ENCODE assay signal across 25 cellular contexts in genomic region chr1:5751171-5751556, GRCh38.
"Had no signal": no experiment of that assay in that cellular context is flagged by ENCODE, and none has a peak within 500 bp of the region (broad histone marks: within the 10 kb centered on the region; RNA-seq: fewer than 3 reads in every experiment).

No MANE protein-coding gene starts in this region.

- H3K9me3 Mint-ChIP-seq: activated CD4-positive, alpha-beta T cell treated with anti-CD3 and anti-CD28 coated beads, Interleukin-2, amount 10 ng/mL, durations not matched to agents 24 days and 14 days; activated CD8-positive, alpha-beta T cell treated with anti-CD3 and anti-CD28 coated beads for 36 hours; activated naive CD4-positive, alpha-beta T cell treated with anti-CD3 and anti-CD28 coated beads, Interleukin-2, amount 50 U/mL, for 24 hours; effector memory CD8-positive, alpha-beta T cell; natural killer cell treated with Interleukin-12 subunit alpha and Interleukin-12 subunit beta and Interleukin-15 and Interleukin-18, amount 100 ng/mL, for 72 hours had no signal

- H3K36me3 Mint-ChIP-seq: activated CD8-positive, alpha-beta memory T cell treated with anti-CD3 and anti-CD28 coated beads, Interleukin-2, amount 10 ng/mL, durations not matched to agents 7 days and 5 days; activated naive CD4-positive, alpha-beta T cell treated with anti-CD3 and anti-CD28 coated beads, Interleukin-2, amount 50 U/mL, for 24 hours; brain; natural killer cell treated with Interleukin-12 subunit alpha and Interleukin-12 subunit beta and Interleukin-15 and Interleukin-18, amount 100 ng/mL, for 72 hours; stimulated activated memory B cell treated with anti-CD40 and anti-IgM and Interleukin-4, amounts not matched to agents 10 μg/mL and 1 μg/mL and 100 μg/mL, for 72 hours had no signal

- H3K9me3 ChIP-seq: esophagus muscularis mucosa, neutrophil, pancreas, psoas muscle, stomach, suprapubic skin, tibial nerve had no signal

- H3K4me1 Mint-ChIP-seq: activated CD4-positive, alpha-beta T cell treated with anti-CD3 and anti-CD28 coated beads, Interleukin-2, amount 10 ng/mL, durations not matched to agents 24 days and 14 days; activated CD8-positive, alpha-beta memory T cell treated with anti-CD3 and anti-CD28 coated beads, Interleukin-2, amount 10 ng/mL, durations not matched to agents 7 days and 5 days; activated naive CD4-positive, alpha-beta T cell treated with anti-CD3 and anti-CD28 coated beads, Interleukin-2, amount 50 U/mL, for 24 hours; stimulated activated memory B cell treated with anti-CD40 and anti-IgM and Interleukin-4, amounts not matched to agents 10 μg/mL and 1 μg/mL and 100 μg/mL, for 72 hours had no signal

- ATAC-seq: activated CD8-positive, alpha-beta memory T cell treated with anti-CD3 and anti-CD28 coated beads, Interleukin-2, amount 10 ng/mL, durations not matched to agents 7 days and 5 days; activated CD8-positive, alpha-beta T cell treated with anti-CD3 and anti-CD28 coated beads for 36 hours; effector memory CD8-positive, alpha-beta T cell; left ventricle myocardium superior; natural killer cell treated with Interleukin-12 subunit alpha and Interleukin-12 subunit beta and Interleukin-15 and Interleukin-18, amount 100 ng/mL, for 72 hours; pancreas; psoas muscle; right cardiac atrium; stimulated activated memory B cell treated with anti-CD40 and anti-IgM and Interleukin-4, amounts not matched to agents 10 μg/mL and 1 μg/mL and 100 μg/mL, for 72 hours had no signal

- H3K4me3 ChIP-seq: esophagus muscularis mucosa, pancreas, psoas muscle, stomach, suprapubic skin, tibial nerve had no signal

- DNase-seq: activated CD4-positive, alpha-beta T cell treated with anti-CD3 and anti-CD28 coated beads, Interleukin-2, amount 10 ng/mL, durations not matched to agents 24 days and 14 days; activated CD8-positive, alpha-beta memory T cell treated with anti-CD3 and anti-CD28 coated beads, Interleukin-2, amount 10 ng/mL, durations not matched to agents 7 days and 5 days; activated CD8-positive, alpha-beta T cell treated with anti-CD3 and anti-CD28 coated beads for 36 hours; activated gamma-delta T cell treated with Interleukin-2 at 50 U/mL for 16 hours; activated T-cell treated with anti-CD3 and anti-CD28 coated beads for 4 hours; anterior cingulate cortex; caudate nucleus; effector memory CD8-positive, alpha-beta T cell; hippocampal formation; kidney glomerular epithelial cell; left ventricle myocardium superior; psoas muscle; small intestine; stimulated activated CD4-positive, alpha-beta T cell treated with anti-CD3 and anti-CD28 coated beads, Interleukin-15, amount 100 ng/mL, for 24 hours; stomach had no signal

- H3K4me3 Mint-ChIP-seq: activated CD4-positive, alpha-beta T cell treated with anti-CD3 and anti-CD28 coated beads, Interleukin-2, amount 10 ng/mL, durations not matched to agents 24 days and 14 days; activated CD8-positive, alpha-beta memory T cell treated with anti-CD3 and anti-CD28 coated beads, Interleukin-2, amount 10 ng/mL, durations not matched to agents 7 days and 5 days; activated CD8-positive, alpha-beta T cell treated with anti-CD3 and anti-CD28 coated beads for 36 hours; activated naive CD4-positive, alpha-beta T cell treated with anti-CD3 and anti-CD28 coated beads, Interleukin-2, amount 50 U/mL, for 24 hours; brain; effector memory CD8-positive, alpha-beta T cell; natural killer cell treated with Interleukin-12 subunit alpha and Interleukin-12 subunit beta and Interleukin-15 and Interleukin-18, amount 100 ng/mL, for 72 hours; stimulated activated memory B cell treated with anti-CD40 and anti-IgM and Interleukin-4, amounts not matched to agents 10 μg/mL and 1 μg/mL and 100 μg/mL, for 72 hours had no signal

- H3K27me3 Mint-ChIP-seq: activated CD4-positive, alpha-beta T cell treated with anti-CD3 and anti-CD28 coated beads, Interleukin-2, amount 10 ng/mL, durations not matched to agents 24 days and 14 days; activated CD8-positive, alpha-beta memory T cell treated with anti-CD3 and anti-CD28 coated beads, Interleukin-2, amount 10 ng/mL, durations not matched to agents 7 days and 5 days had no signal

- H3K4me1 ChIP-seq: pancreas, psoas muscle, stomach, suprapubic skin had no signal

- H3K36me3 ChIP-seq: esophagus muscularis mucosa, neutrophil, pancreas, stomach, suprapubic skin, tibial nerve had no signal

- H3K27me3 ChIP-seq: neutrophil had no signal

- H3K27ac Mint-ChIP-seq: activated CD4-positive, alpha-beta T cell treated with anti-CD3 and anti-CD28 coated beads, Interleukin-2, amount 10 ng/mL, durations not matched to agents 24 days and 14 days; activated CD8-positive, alpha-beta memory T cell treated with anti-CD3 and anti-CD28 coated beads, Interleukin-2, amount 10 ng/mL, durations not matched to agents 7 days and 5 days; activated CD8-positive, alpha-beta T cell treated with anti-CD3 and anti-CD28 coated beads for 36 hours; activated naive CD4-positive, alpha-beta T cell treated with anti-CD3 and anti-CD28 coated beads, Interleukin-2, amount 50 U/mL, for 24 hours; effector memory CD8-positive, alpha-beta T cell; natural killer cell treated with Interleukin-12 subunit alpha and Interleukin-12 subunit beta and Interleukin-15 and Interleukin-18, amount 100 ng/mL, for 72 hours; stimulated activated memory B cell treated with anti-CD40 and anti-IgM and Interleukin-4, amounts not matched to agents 10 μg/mL and 1 μg/mL and 100 μg/mL, for 72 hours had no signal

- H3K27ac ChIP-seq: esophagus muscularis mucosa, neutrophil, pancreas, psoas muscle, stomach, suprapubic skin had no signal
